Comparison of ENCODE assay signal across 4 cellular contexts in genomic region chr11:45246241-45246640, GRCh38. TPM values are rescaled to one million over a fixed set of nuclear protein-coding genes. Genes with fewer than 3 reads are reported as not detected.
"Had no signal": no experiment of that assay in that cellular context is flagged by ENCODE, and none has a peak within 500 bp of the region (broad histone marks: within the 10 kb centered on the region; RNA-seq: fewer than 3 reads in every experiment).

No MANE protein-coding gene starts in this region.

- H3K4me3 Mint-ChIP-seq: GM23338, H9 had no signal

- H3K4me3 ChIP-seq: GM23338 had no signal

- H3K27ac Mint-ChIP-seq: GM23338 had no signal

- DNase-seq: H9, HCEC 1CT, IMR-90 had no signal

- ATAC-seq: GM23338 had no signal

- H3K9me3 Mint-ChIP-seq: GM23338, H9 had no signal

- H3K4me1 Mint-ChIP-seq: GM23338, H9 had no signal

RNA-seq across cellular contexts. Expression of gene SYT13, which starts 39.9 kb away (rescaled TPM):
- total RNA-seq: IMR-90 had no signal
- polyA plus RNA-seq: IMR-90 had no signal
